ENCODE assay signal across 14 cellular contexts in genomic region chr18:56402872-56403516, GRCh38.
DNase-seq lines count a peak whose midpoint lies in the region; ATAC-seq, FAIRE-seq and TF ChIP-seq lines count a peak whose summit lies in the region.
"Had no signal": no experiment of that assay in that cellular context is flagged by ENCODE, and none has a peak within 500 bp of the region (broad histone marks: within the 10 kb centered on the region; RNA-seq: fewer than 3 reads in every experiment).

No MANE protein-coding gene starts in this region.

- H3K36me3 ChIP-seq in body of pancreas (replicated peaks in 1 of 2; ENCODE audit: insufficient read depth in 1 of 2, low read depth in 2 of 2), result no peaks in the 10 kb centered on the region
- H3K36me3 ChIP-seq: heart left ventricle had no signal

- peak overlapping the region; percentile 31 for H3K4me2 ChIP-seq in A549

- H3K4me3 ChIP-seq in A549, result no peak overlapping the region
- no peak overlapping the region for H3K4me3 ChIP-seq in body of pancreas
- H3K4me3 ChIP-seq: heart left ventricle had no signal

- no peak for TF ChIP-seq CTCF in A549 (IDR thresholded peaks at IDR 0.05)
- no peak for TF ChIP-seq CTCF in body of pancreas (IDR thresholded peaks at IDR 0.05)

- ATAC-seq in A549 (peak; percentile 28 to 64; a peak in 3 of 6 replicates), body of pancreas (peak; percentile 63), GM21619 (IDR thresholded peaks at IDR 0.05; ENCODE audit: unreplicated experiment) (no peak), GM21717 (IDR thresholded peaks at IDR 0.05; ENCODE audit: unreplicated experiment) (no peak)

- intact Hi-C loops in body of pancreas (cut with DNase I), result no loop called here

- H3K4me1 Mint-ChIP-seq in activated naive CD8-positive, alpha-beta T cell treated with anti-CD3 and anti-CD28 coated beads for 36 hours, result no peaks in the 10 kb centered on the region
- H3K4me1 Mint-ChIP-seq: B cell, nephron progenitor cell had no signal

- FAIRE-seq in A549 (lab: Jason Lieb, UNC), result no peak
- FAIRE-seq in islet of Langerhans (lab: Jason Lieb, UNC), result peak; percentile 43

- H3K27me3 Mint-ChIP-seq in activated naive CD8-positive, alpha-beta T cell treated with anti-CD3 and anti-CD28 coated beads for 36 hours, result peaks cover 10% of the 10 kb centered on the region
- H3K27me3 Mint-ChIP-seq: type B pancreatic cell had no signal

- DNase-seq in A549 (ENCODE audit: low read depth in 1 of 2, low spot score in 1 of 2) (peak; percentile 1 to 39), LHCN-M2 (ENCODE audit: low read depth) (peak; percentile 88), body of pancreas (peak in 1 of 4 donors; percentile 5), NCI-H1092 treated with DMSO at 0.1 percent for 48 hours (lab: John Stamatoyannopoulos, UW) (no peak)
- DNase-seq in activated naive CD8-positive, alpha-beta T cell treated with anti-CD3 and anti-CD28 coated beads for 36 hours, result no peak
- DNase-seq: activated CD4-positive, alpha-beta T cell treated with anti-CD3 and anti-CD28 coated beads for 4 hours; NCI-H1092; nephron progenitor cell had no signal

- 43% methylated on average over 1 of the region's 1 CpG for WGBS in A549 (ENCODE audit: missing lambda C conversion rate)
- 75 to 81% methylated on average over 1 of the region's 1 CpG for WGBS in body of pancreas, 2 donors

- TF ChIP-seq POLR2A in A549 (IDR thresholded peaks at IDR 0.05; ENCODE audit: low read length), result no peak
- no peak for TF ChIP-seq POLR2A in body of pancreas (IDR thresholded peaks at IDR 0.05)

- no peaks in the 10 kb centered on the region for H3K9me3 ChIP-seq in A549
- H3K9me3 ChIP-seq in body of pancreas, result no peaks in the 10 kb centered on the region

- H3K4me3 Mint-ChIP-seq in activated naive CD8-positive, alpha-beta T cell treated with anti-CD3 and anti-CD28 coated beads for 36 hours, result no peak overlapping the region
- H3K4me3 Mint-ChIP-seq: B cell, nephron progenitor cell, type B pancreatic cell had no signal

- H3K36me3 Mint-ChIP-seq in activated naive CD8-positive, alpha-beta T cell treated with anti-CD3 and anti-CD28 coated beads for 36 hours, result no peaks in the 10 kb centered on the region
- H3K36me3 Mint-ChIP-seq: type B pancreatic cell had no signal

- POLR2A ChIA-PET in A549 (lab: Yijun Ruan, JAX), result no interaction called here

- peak overlapping the region; percentile 43 to 78; a peak in 5 of 6 replicates for H3K27ac ChIP-seq in A549
- no peak overlapping the region for H3K27ac ChIP-seq in body of pancreas

- no peaks in the 10 kb centered on the region for H3K27me3 ChIP-seq in body of pancreas
- H3K27me3 ChIP-seq: heart left ventricle had no signal

- H3K27ac Mint-ChIP-seq in activated naive CD8-positive, alpha-beta T cell treated with anti-CD3 and anti-CD28 coated beads for 36 hours, result no peak overlapping the region
- H3K27ac Mint-ChIP-seq: B cell, nephron progenitor cell, type B pancreatic cell had no signal

- H3K9me3 Mint-ChIP-seq in activated naive CD8-positive, alpha-beta T cell treated with anti-CD3 and anti-CD28 coated beads for 36 hours, result no peaks in the 10 kb centered on the region
- H3K9me3 Mint-ChIP-seq: nephron progenitor cell, type B pancreatic cell had no signal

- H3K4me1 ChIP-seq in A549, result peaks cover 12% of the 10 kb centered on the region; the same call in 1 of the 3 replicates
- peaks cover 4% of the 10 kb centered on the region for H3K4me1 ChIP-seq in body of pancreas
- H3K4me1 ChIP-seq: heart left ventricle had no signal

- no peak for TF ChIP-seq RAD21 in A549 (conservative IDR thresholded peaks at IDR 0.05 in 1 of 2, IDR thresholded peaks at IDR 0.05 in 1 of 2)

- CTCF ChIA-PET in A549 (lab: Yijun Ruan, JAX), result no interaction called here

- no peak for TF ChIP-seq EP300 in A549 (IDR thresholded peaks at IDR 0.05)

TF ChIP-seq in A549, 52 proteins besides CTCF, POLR2A, EP300 and RAD21 (continues in another document):
- TF ChIP-seq HDAC2 (IDR thresholded peaks at IDR 0.05) (no peak), RFX5 (IDR thresholded peaks at IDR 0.05) (no peak), ZSCAN20 (CRISPR knock-in tag; IDR thresholded peaks at IDR 0.05) (no peak), CBX8 (IDR thresholded peaks at IDR 0.05) (no peak), E2F6 (IDR thresholded peaks at IDR 0.05; ENCODE audit: borderline replicate concordance, low read depth) (no peak), NR3C1 (IDR thresholded peaks at IDR 0.05) (no peak), POLR2AphosphoS2 (conservative IDR thresholded peaks at IDR 0.05; ENCODE audit: low read length) (no peak), HEYL (CRISPR knock-in tag; IDR thresholded peaks at IDR 0.05) (no peak), FOSL2 (IDR thresholded peaks at IDR 0.05) (no peak), FOSL2 (CRISPR knock-in tag; IDR thresholded peaks at IDR 0.05) (peak; percentile 29; the same call in 1 of the 2 replicates), ZFP36 (IDR thresholded peaks at IDR 0.05; ENCODE audit: borderline replicate concordance, partially characterized antibody) (no peak), NFE2L2 (conservative IDR thresholded peaks at IDR 0.05; ENCODE audit: low read length) (no peak), EHMT2 (IDR thresholded peaks at IDR 0.05; ENCODE audit: low read depth) (no peak), CHD4 (IDR thresholded peaks at IDR 0.05; ENCODE audit: borderline replicate concordance) (no peak), GATA3 (IDR thresholded peaks at IDR 0.05; ENCODE audit: borderline replicate concordance) (no peak), ELK1 (IDR thresholded peaks at IDR 0.05; ENCODE audit: low read depth, low read length) (no peak), JUN (IDR thresholded peaks at IDR 0.05) (no peak), FOXS1 (CRISPR knock-in tag; IDR thresholded peaks at IDR 0.05) (no peak), PHF8 (IDR thresholded peaks at IDR 0.05; ENCODE audit: borderline replicate concordance, low read depth) (no peak)
- TF ChIP-seq, protein P1, sequence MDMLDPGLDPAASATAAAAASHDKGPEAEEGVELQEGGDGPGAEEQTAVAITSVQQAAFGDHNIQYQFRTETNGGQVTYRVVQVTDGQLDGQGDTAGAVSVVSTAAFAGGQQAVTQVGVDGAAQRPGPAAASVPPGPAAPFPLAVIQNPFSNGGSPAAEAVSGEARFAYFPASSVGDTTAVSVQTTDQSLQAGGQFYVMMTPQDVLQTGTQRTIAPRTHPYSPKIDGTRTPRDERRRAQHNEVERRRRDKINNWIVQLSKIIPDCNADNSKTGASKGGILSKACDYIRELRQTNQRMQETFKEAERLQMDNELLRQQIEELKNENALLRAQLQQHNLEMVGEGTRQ (IDR thresholded peaks at IDR 0.05), result 0 out of 2 replicates have a peak, but pooled peaks have one; percentile 8
- TF ChIP-seq, protein P2, sequence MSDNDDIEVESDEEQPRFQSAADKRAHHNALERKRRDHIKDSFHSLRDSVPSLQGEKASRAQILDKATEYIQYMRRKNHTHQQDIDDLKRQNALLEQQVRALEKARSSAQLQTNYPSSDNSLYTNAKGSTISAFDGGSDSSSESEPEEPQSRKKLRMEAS (IDR thresholded peaks at IDR 0.05), result no peak
- TF ChIP-seq, protein P3, sequence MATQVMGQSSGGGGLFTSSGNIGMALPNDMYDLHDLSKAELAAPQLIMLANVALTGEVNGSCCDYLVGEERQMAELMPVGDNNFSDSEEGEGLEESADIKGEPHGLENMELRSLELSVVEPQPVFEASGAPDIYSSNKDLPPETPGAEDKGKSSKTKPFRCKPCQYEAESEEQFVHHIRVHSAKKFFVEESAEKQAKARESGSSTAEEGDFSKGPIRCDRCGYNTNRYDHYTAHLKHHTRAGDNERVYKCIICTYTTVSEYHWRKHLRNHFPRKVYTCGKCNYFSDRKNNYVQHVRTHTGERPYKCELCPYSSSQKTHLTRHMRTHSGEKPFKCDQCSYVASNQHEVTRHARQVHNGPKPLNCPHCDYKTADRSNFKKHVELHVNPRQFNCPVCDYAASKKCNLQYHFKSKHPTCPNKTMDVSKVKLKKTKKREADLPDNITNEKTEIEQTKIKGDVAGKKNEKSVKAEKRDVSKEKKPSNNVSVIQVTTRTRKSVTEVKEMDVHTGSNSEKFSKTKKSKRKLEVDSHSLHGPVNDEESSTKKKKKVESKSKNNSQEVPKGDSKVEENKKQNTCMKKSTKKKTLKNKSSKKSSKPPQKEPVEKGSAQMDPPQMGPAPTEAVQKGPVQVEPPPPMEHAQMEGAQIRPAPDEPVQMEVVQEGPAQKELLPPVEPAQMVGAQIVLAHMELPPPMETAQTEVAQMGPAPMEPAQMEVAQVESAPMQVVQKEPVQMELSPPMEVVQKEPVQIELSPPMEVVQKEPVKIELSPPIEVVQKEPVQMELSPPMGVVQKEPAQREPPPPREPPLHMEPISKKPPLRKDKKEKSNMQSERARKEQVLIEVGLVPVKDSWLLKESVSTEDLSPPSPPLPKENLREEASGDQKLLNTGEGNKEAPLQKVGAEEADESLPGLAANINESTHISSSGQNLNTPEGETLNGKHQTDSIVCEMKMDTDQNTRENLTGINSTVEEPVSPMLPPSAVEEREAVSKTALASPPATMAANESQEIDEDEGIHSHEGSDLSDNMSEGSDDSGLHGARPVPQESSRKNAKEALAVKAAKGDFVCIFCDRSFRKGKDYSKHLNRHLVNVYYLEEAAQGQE (IDR thresholded peaks at IDR 0.05), result no peak

Comparison
In these comparisons a context has a peak if more than half of its experiments do, and no peak if none do; other contexts are left out.
1. ATAC-seq: peak in A549 (2 of 2) and body of pancreas (single experiment); none in GM21619 (single experiment) and GM21717 (single experiment).
2. DNase-seq: peak in A549 (2 of 2) and LHCN-M2 (single experiment); none in NCI-H1092 treated with DMSO at 0.1 percent for 48 hours (single experiment) and activated naive CD8-positive, alpha-beta T cell treated with anti-CD3 and anti-CD28 coated beads for 36 hours (single experiment).
3. H3K27ac ChIP-seq: peak in A549 (2 of 2); none in body of pancreas (0 of 4).